Comparison of ENCODE assay signal across 23 cellular contexts in genomic region chr9:87562062-87562461, GRCh38.
DNase-seq lines count a peak whose midpoint lies in the region; ATAC-seq, FAIRE-seq and TF ChIP-seq lines count a peak whose summit lies in the region.
"Had no signal": no experiment of that assay in that cellular context is flagged by ENCODE, and none has a peak within 500 bp of the region (broad histone marks: within the 10 kb centered on the region; RNA-seq: fewer than 3 reads in every experiment).

No MANE protein-coding gene starts in this region.

- peak overlapping the region; percentile 43 for H3K27ac Mint-ChIP-seq in mesothelial cell of epicardium
- H3K27ac Mint-ChIP-seq: B cell; CD4-positive, CD25-positive, alpha-beta regulatory T cell; CD8-positive, alpha-beta T cell had no signal

- H3K23ac ChIP-seq in H1 (ENCODE audit: insufficient read length) = no peak overlapping the region

- no peaks in the 10 kb centered on the region for H3K23me2 ChIP-seq in H1 (ENCODE audit: low read depth, low read length)

- H3K14ac ChIP-seq in H1 (ENCODE audit: insufficient read length) = no peak overlapping the region

- H2BK12ac ChIP-seq in H1 (ENCODE audit: low read depth, low read length) = no peak overlapping the region

- no peak overlapping the region for H2BK120ac ChIP-seq in H1 (replicated peaks; ENCODE audit: low read depth, low read length)

- no peak overlapping the region for H2AFZ ChIP-seq in HepG2 (ENCODE audit: low read length)
- no peak overlapping the region for H2AFZ ChIP-seq in H1 (ENCODE audit: low read length)

- POLR2A ChIA-PET in HepG2 (lab: Yijun Ruan, JAX) (no interaction called here), H1 (lab: Charles Lee; ENCODE audit: partially characterized antibody) (interaction anchor here (0.6 to 1.2 kb wide), 2 partner anchors 14 to 36 kb away, joined by 4 read pairs; no protein-coding TSS in a partner anchor)

- no peak for TF ChIP-seq CTCF in HepG2 (CRISPR knock-in tag; IDR thresholded peaks at IDR 0.05)
- no peak for TF ChIP-seq CTCF in right lobe of liver (IDR thresholded peaks at IDR 0.05)
- no peak for TF ChIP-seq CTCF in H1 (IDR thresholded peaks at IDR 0.05; ENCODE audit: control extremely low read depth in 1 of 3, insufficient read depth in 1 of 3, low read depth in 1 of 3, low read length in 3 of 3)
- TF ChIP-seq CTCF in mesothelial cell of epicardium (IDR thresholded peaks at IDR 0.05; ENCODE audit: unreplicated experiment) = no peak
- no peak for TF ChIP-seq CTCF in sigmoid colon (IDR thresholded peaks at IDR 0.05)

- H3K56ac ChIP-seq in H1 (replicated peaks; ENCODE audit: insufficient read length, low read depth, low read length) = no peak overlapping the region

- DNase-seq in HepG2 (ENCODE audit: low spot score) (no peak), right lobe of liver (no peak), H1 (ENCODE audit: low read depth in 1 of 2, low spot score in 2 of 2) (no peak), mesothelial cell of epicardium (ENCODE audit: low spot score in 2 of 2, unreplicated experiment in 2 of 2) (no peak), sigmoid colon (no peak), NCI-H146 (lab: John Stamatoyannopoulos, UW) (no peak), substantia nigra (lab: John Stamatoyannopoulos, UW) (no peak)
- no peak for DNase-seq in stimulated activated CD4-positive, alpha-beta T cell treated with anti-CD3 and anti-CD28 coated beads, Interleukin-4, amount 100 ng/mL, for 24 hours
- DNase-seq: Caco-2; CD4-positive, CD25-positive, alpha-beta regulatory T cell; CD8-positive, alpha-beta T cell; DMS153; DND-41; GOT3; H7; HCEC 1CT had no signal

- H4K5ac ChIP-seq in H1 (ENCODE audit: insufficient read length, low read depth, low read length) = no peak overlapping the region

- H2BK5ac ChIP-seq in H1 (ENCODE audit: low read depth, low read length) = no peak overlapping the region

- H3K27ac ChIP-seq in HepG2 (ENCODE audit: extremely low read length, insufficient read depth, low read length) = no peak overlapping the region
- no peak overlapping the region for H3K27ac ChIP-seq in right lobe of liver
- H3K27ac ChIP-seq in H1 (ENCODE audit: low read depth, low read length) = no peak overlapping the region
- H3K27ac ChIP-seq in sigmoid colon = peak overlapping the region; percentile 30 to 79 (median 70)
- H3K27ac ChIP-seq in substantia nigra (ENCODE audit: low read depth, low read length, poor library complexity, severe bottlenecking) = no peak overlapping the region
- H3K27ac ChIP-seq: 22Rv1, BLaER1, C4-2B had no signal

- TF ChIP-seq RAD21 in HepG2 (CRISPR knock-in tag; IDR thresholded peaks at IDR 0.05) (no peak), H1 (IDR thresholded peaks at IDR 0.05 in 1 of 2, conservative IDR thresholded peaks at IDR 0.05 in 1 of 2; ENCODE audit: low read depth in 2 of 2, low read length in 2 of 2) (no peak)

- H3K79me1 ChIP-seq in H1 (ENCODE audit: low read depth, low read length) = peaks cover 10% of the 10 kb centered on the region; the same call in 1 of the 2 replicates

- TF ChIP-seq EP300 in HepG2 (IDR thresholded peaks at IDR 0.05; ENCODE audit: low read depth in 2 of 2, low read length in 2 of 2) = no peak
- TF ChIP-seq EP300 in HepG2 (CRISPR knock-in tag; IDR thresholded peaks at IDR 0.05; ENCODE audit: borderline replicate concordance) = no peak
- TF ChIP-seq EP300 in H1 (IDR thresholded peaks at IDR 0.05; ENCODE audit: borderline replicate concordance in 1 of 2, low read depth in 2 of 2, low read length in 2 of 2) = no peak
- no peak for TF ChIP-seq EP300 in sigmoid colon (IDR thresholded peaks at IDR 0.05)

- no peak overlapping the region for H2AK5ac ChIP-seq in H1 (ENCODE audit: low read depth, low read length)

- H3K9ac ChIP-seq in HepG2 (ENCODE audit: insufficient read depth, low read depth, low read length) = no peak overlapping the region
- no peak overlapping the region for H3K9ac ChIP-seq in H1 (replicated peaks in 1 of 4; ENCODE audit: extremely low read depth in 1 of 4, low read depth in 3 of 4, low read length in 3 of 4)
- H3K9ac ChIP-seq: BLaER1 had no signal

- H3K4ac ChIP-seq in H1 (replicated peaks; ENCODE audit: insufficient read length, low read depth, low read length) = no peak overlapping the region

- no peak overlapping the region for H4K91ac ChIP-seq in H1 (replicated peaks; ENCODE audit: insufficient read length, low read length)

- H3K4me2 ChIP-seq in HepG2 (ENCODE audit: low read depth, low read length) = no peak overlapping the region
- no peak overlapping the region for H3K4me2 ChIP-seq in H1 (ENCODE audit: insufficient read depth in 1 of 2, low read depth in 2 of 2, low read length in 2 of 2)
- H3K4me2 ChIP-seq: BLaER1 had no signal

- TF ChIP-seq POLR2A in HepG2 (IDR thresholded peaks at IDR 0.05; ENCODE audit: insufficient read depth in 1 of 2, low read depth in 2 of 2, low read length in 2 of 2) (no peak), right lobe of liver (IDR thresholded peaks at IDR 0.05) (no peak), H1 (IDR thresholded peaks at IDR 0.05; ENCODE audit: control extremely low read depth in 1 of 2, low read depth in 2 of 2, low read length in 2 of 2) (no peak), sigmoid colon (IDR thresholded peaks at IDR 0.05) (no peak)

- 84% methylated on average over 6 of the region's 7 CpGs for whole genome bisulfite sequencing in HepG2 (ENCODE audit: low lambda C conversion rate)
- 96% methylated on average over 4 of the region's 7 CpGs for WGBS in right lobe of liver (ENCODE audit: insufficient coverage, low coverage, low lambda C conversion rate, missing lambda C conversion rate)
- 78% methylated on average over 6 of the region's 7 CpGs; no CpG with 5 or more reads in 1 of the 2 experiments for WGBS in H1 (ENCODE audit: extremely low coverage in 1 of 2, insufficient coverage in 1 of 2, insufficient read length in 1 of 2, insufficient replicate concordance in 2 of 2, low coverage in 1 of 2, low lambda C conversion rate in 2 of 2, missing lambda C conversion rate in 1 of 2), 2 experiments
- WGBS in sigmoid colon, 2 donors = 68 to 84% methylated on average over 7 of the region's 7 CpGs

- H3K9me3 Mint-ChIP-seq in mesothelial cell of epicardium = no peaks in the 10 kb centered on the region
- H3K9me3 Mint-ChIP-seq: CD8-positive, alpha-beta T cell had no signal

- peaks cover 9% of the 10 kb centered on the region for H3K36me3 Mint-ChIP-seq in mesothelial cell of epicardium
- H3K36me3 Mint-ChIP-seq: CD4-positive, CD25-positive, alpha-beta regulatory T cell; CD8-positive, alpha-beta T cell had no signal

- H3K27me3 Mint-ChIP-seq in mesothelial cell of epicardium (ENCODE audit: low read depth) = no peaks in the 10 kb centered on the region
- H3K27me3 Mint-ChIP-seq: B cell had no signal

- H4K20me1 ChIP-seq in HepG2 (ENCODE audit: insufficient read depth, low read length) (no peaks in the 10 kb centered on the region), H1 (replicated peaks in 1 of 2; ENCODE audit: control insufficient read depth in 1 of 2, insufficient read depth in 2 of 2, low read length in 2 of 2) (peaks cover 0 to 15% of the 10 kb centered on the region in 2 experiments)
- H4K20me1 ChIP-seq: BLaER1 had no signal

- intact Hi-C loops in HepG2 (cut with micrococcal nuclease; ENCODE audit: unreplicated experiment) (no loop called here), right lobe of liver (cut with DNase I) (loop anchor here in 1 of 2 donors (10.0 kb wide), 1 partner anchor 47 kb away; no protein-coding TSS in a partner anchor), sigmoid colon (cut with DNase I) (no loop called here)

- no peak overlapping the region for H2BK15ac ChIP-seq in H1 (ENCODE audit: low read length)

- H3K9me3 ChIP-seq in HepG2 (ENCODE audit: low read length) (no peaks in the 10 kb centered on the region), right lobe of liver (no peaks in the 10 kb centered on the region), H1 (ENCODE audit: insufficient read depth in 2 of 2, low read depth in 1 of 2, low read length in 1 of 2) (no peaks in the 10 kb centered on the region), sigmoid colon (no peaks in the 10 kb centered on the region)
- H3K9me3 ChIP-seq: BLaER1, Caco-2 had no signal

- 0 out of 2 replicates have a peak overlapping the region, but pooled peaks have one; percentile 5 for H4K8ac ChIP-seq in H1 (ENCODE audit: extremely low read depth, insufficient read depth, low read length)

- FAIRE-seq in HepG2 (lab: Jason Lieb, UNC) = no peak
- no peak for FAIRE-seq in H1 (lab: Jason Lieb, UNC)
- FAIRE-seq: A204.1, G401.6, GM18507 had no signal

- ATAC-seq in HepG2 = no peak
- no peak for ATAC-seq in right lobe of liver
- ATAC-seq: CD8-positive, alpha-beta T cell had no signal

- no peak overlapping the region for H2BK20ac ChIP-seq in H1 (ENCODE audit: low read length)

- in situ Hi-C loops in HepG2 (cut with HindIII; ENCODE audit: extremely low pct_ligation_motif_present, low pct_unique_long_range_greater_than_20kb) = no loop called here

- H3K27me3 ChIP-seq in HepG2 (ENCODE audit: control insufficient read depth in 1 of 2, insufficient read depth in 2 of 2, low read length in 2 of 2) (no peaks in the 10 kb centered on the region), right lobe of liver (no peaks in the 10 kb centered on the region), H1 (replicated peaks in 1 of 4; ENCODE audit: control insufficient read depth in 3 of 4, extremely low read depth in 1 of 4, insufficient read depth in 3 of 4, low read length in 3 of 4) (no peaks in the 10 kb centered on the region), sigmoid colon (no peaks in the 10 kb centered on the region)
- H3K27me3 ChIP-seq: BLaER1 had no signal

- H3K18ac ChIP-seq in H1 (ENCODE audit: extremely low read depth, low read length) = no peak overlapping the region

- CTCF ChIA-PET in HepG2 (lab: Yijun Ruan, JAX; ENCODE audit: low intra/inter-chr PET ratio, low total read pairs) = no interaction called here
- CTCF ChIA-PET in H1 (lab: Charles Lee; ENCODE audit: partially characterized antibody) = no interaction called here

- peaks cover 18% of the 10 kb centered on the region for H3K4me1 ChIP-seq in HepG2 (ENCODE audit: insufficient read depth, low read length)
- H3K4me1 ChIP-seq in right lobe of liver = peaks cover 0 to 21% (median 5%) of the 10 kb centered on the region in 4 donors
- H3K4me1 ChIP-seq in H1 (replicated peaks in 1 of 4; ENCODE audit: control insufficient read depth in 3 of 4, insufficient read depth in 4 of 4, low read length in 3 of 4) = peaks cover 0 to 5% (median 1%) of the 10 kb centered on the region in 4 experiments; a peak in 3 of 7 replicates
- peaks cover 0 to 91% (median 65%) of the 10 kb centered on the region in 4 donors for H3K4me1 ChIP-seq in sigmoid colon
- H3K4me1 ChIP-seq: Caco-2 had no signal

- BruUV-seq in HepG2 (replicated peaks; lab: Mats Ljungman, UMichigan) = no TSS peak

- H3K36me3 ChIP-seq in HepG2 (replicated peaks in 1 of 2; ENCODE audit: control insufficient read depth in 1 of 2, insufficient read depth in 2 of 2, low read length in 2 of 2) = peaks cover 0 to 7% of the 10 kb centered on the region in 2 experiments; a peak in 1 of 5 replicates
- H3K36me3 ChIP-seq in right lobe of liver = no peaks in the 10 kb centered on the region
- H3K36me3 ChIP-seq in H1 (ENCODE audit: control insufficient read depth in 2 of 4, insufficient read depth in 4 of 4, low read length in 3 of 4) = peaks cover 0 to 6% (median 2%) of the 10 kb centered on the region in 4 experiments; a peak in 3 of 8 replicates
- H3K36me3 ChIP-seq in sigmoid colon = no peaks in the 10 kb centered on the region
- H3K36me3 ChIP-seq: BLaER1 had no signal

- H3K79me2 ChIP-seq in HepG2 (ENCODE audit: insufficient read depth, low read length) = peaks cover 8% of the 10 kb centered on the region
- peaks cover 0 to 69% of the 10 kb centered on the region in 2 experiments; a peak in 3 of 4 replicates for H3K79me2 ChIP-seq in H1 (ENCODE audit: control insufficient read depth in 1 of 2, insufficient read depth in 2 of 2, low read length in 2 of 2)

- peaks cover 37% of the 10 kb centered on the region for H3K4me1 Mint-ChIP-seq in mesothelial cell of epicardium
- H3K4me1 Mint-ChIP-seq: B cell; CD4-positive, CD25-positive, alpha-beta regulatory T cell had no signal

- no peak overlapping the region for H3K4me3 Mint-ChIP-seq in mesothelial cell of epicardium
- H3K4me3 Mint-ChIP-seq: B cell; CD4-positive, CD25-positive, alpha-beta regulatory T cell; CD8-positive, alpha-beta T cell had no signal

- H3K4me3 ChIP-seq in HepG2 (replicated peaks in 1 of 3; ENCODE audit: insufficient read depth in 1 of 3, low read depth in 2 of 3, low read length in 3 of 3) = no peak overlapping the region
- no peak overlapping the region for H3K4me3 ChIP-seq in right lobe of liver
- H3K4me3 ChIP-seq in H1 (ENCODE audit: extremely low read depth in 1 of 4, insufficient read depth in 2 of 4, low read depth in 3 of 4, low read length in 4 of 4) = no peak overlapping the region
- H3K4me3 ChIP-seq in sigmoid colon = no peak overlapping the region
- H3K4me3 ChIP-seq: BLaER1 had no signal

Comparison
In these comparisons a context has a peak if more than half of its experiments do, and no peak if none do; other contexts are left out.
1. H3K27ac ChIP-seq: peak in sigmoid colon (4 of 4); none in HepG2 (single experiment), right lobe of liver (0 of 3), H1 (single experiment) and substantia nigra (single experiment).